Comparison of ENCODE assay signal across 1 cellular context in genomic region chr19:3852614-3853254, GRCh38.
TF ChIP-seq lines count a peak whose summit lies in the region.

No MANE protein-coding gene starts in this region.

TF ChIP-seq in HEK293, 187 proteins besides CTCF, POLR2A, EP300 and RAD21 (continued from another document and continues in another):
- TF ChIP-seq ZNF670 (tag by site-specific recombination; IDR thresholded peaks at IDR 0.05; ENCODE audit: low read depth) (no peak), ZNF621 (tag by site-specific recombination; IDR thresholded peaks at IDR 0.05) (peak; percentile 94), ZNF654 (tag by site-specific recombination; IDR thresholded peaks at IDR 0.05; ENCODE audit: low read depth) (peak; percentile 58), ZNF292 (tag by site-specific recombination; IDR thresholded peaks at IDR 0.05; ENCODE audit: borderline replicate concordance, low read depth) (no peak), ZNF148 (tag by site-specific recombination; IDR thresholded peaks at IDR 0.05; ENCODE audit: borderline replicate concordance) (peak; percentile 28), ZNF513 (tag by site-specific recombination; IDR thresholded peaks at IDR 0.05) (no peak), ZNF704 (tag by site-specific recombination; IDR thresholded peaks at IDR 0.05) (no peak), HOXA7 (CRISPR knock-in tag; IDR thresholded peaks at IDR 0.05; ENCODE audit: borderline replicate concordance) (no peak), ZNF664 (tag by site-specific recombination; IDR thresholded peaks at IDR 0.05) (no peak), ZNF324 (tag by site-specific recombination; IDR thresholded peaks at IDR 0.05) (no peak), ZNF558 (tag by site-specific recombination; IDR thresholded peaks at IDR 0.05) (peak; percentile 34; the same call in 1 of the 2 replicates), ZBTB26 (tag by site-specific recombination; optimal IDR thresholded peaks at IDR 0.05) (no peak), ZBTB11 (tag by site-specific recombination; conservative IDR thresholded peaks at IDR 0.05; ENCODE audit: low read depth) (no peak), ZNF174 (tag by site-specific recombination; IDR thresholded peaks at IDR 0.05) (no peak), ZNF530 (tag by site-specific recombination; IDR thresholded peaks at IDR 0.05; ENCODE audit: low read depth) (no peak), GLIS1 (tag by site-specific recombination; IDR thresholded peaks at IDR 0.05) (peak; percentile 49), ZNF510 (tag by site-specific recombination; IDR thresholded peaks at IDR 0.05; ENCODE audit: insufficient replicate concordance) (no peak), ZNF518A (tag by site-specific recombination; conservative IDR thresholded peaks at IDR 0.05; ENCODE audit: low read depth) (0 out of 2 replicates have a peak, but pooled peaks have one; percentile 14), ZNF692 (tag by site-specific recombination; IDR thresholded peaks at IDR 0.05) (peak; percentile 83), ZNF600 (tag by site-specific recombination; IDR thresholded peaks at IDR 0.05) (0 out of 2 replicates have a peak, but pooled peaks have one; percentile 24), ZSCAN30 (tag by site-specific recombination; IDR thresholded peaks at IDR 0.05) (no peak), REPIN1 (tag by site-specific recombination; IDR thresholded peaks at IDR 0.05; ENCODE audit: low read depth) (no peak), ZNF610 (tag by site-specific recombination; IDR thresholded peaks at IDR 0.05; ENCODE audit: borderline replicate concordance) (no peak), ZBTB44 (tag by site-specific recombination; IDR thresholded peaks at IDR 0.05) (no peak), ZNF624 (tag by site-specific recombination; IDR thresholded peaks at IDR 0.05) (no peak), ZBTB8A (tag by site-specific recombination; IDR thresholded peaks at IDR 0.05) (0 out of 2 replicates have a peak, but pooled peaks have one; percentile 15), ZNF354C (tag by site-specific recombination; IDR thresholded peaks at IDR 0.05; ENCODE audit: borderline replicate concordance, low read depth) (no peak), ZNF133 (tag by site-specific recombination; IDR thresholded peaks at IDR 0.05) (no peak), BCL11B (tag by site-specific recombination; IDR thresholded peaks at IDR 0.05; ENCODE audit: low read depth) (no peak), ZFHX2 (tag by site-specific recombination; conservative IDR thresholded peaks at IDR 0.05) (peak; percentile 69), ZNF398 (tag by site-specific recombination; IDR thresholded peaks at IDR 0.05) (peak; percentile 53; the same call in 1 of the 2 replicates), ZIC2 (tag by site-specific recombination; IDR thresholded peaks at IDR 0.05) (peak; percentile 83)
